ENCODE assay signal across 14 cellular contexts in the genomic region with DNA sequence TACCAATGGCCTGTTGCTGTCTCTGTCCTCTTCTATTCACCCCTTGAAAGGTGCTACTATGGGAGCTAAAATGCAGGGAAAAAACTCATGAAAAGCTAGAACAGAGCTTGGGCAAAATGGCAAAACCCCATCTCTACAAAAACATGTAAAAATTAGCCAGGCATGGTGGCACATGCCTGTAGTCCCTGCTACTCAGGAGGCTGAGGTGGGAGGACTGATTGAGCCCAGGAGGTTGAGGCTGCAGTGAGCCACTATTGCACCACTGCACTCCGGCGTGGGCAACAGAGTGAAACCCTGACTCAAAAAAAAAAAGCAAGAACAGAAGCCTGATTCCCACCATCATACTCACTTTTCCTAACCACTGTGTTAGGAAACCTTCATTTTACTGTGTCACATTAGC. TPM values are rescaled to one million over a fixed set of nuclear protein-coding genes. Genes with fewer than 3 reads are reported as not detected.
DNase-seq lines count a peak whose midpoint lies in the region; ATAC-seq and TF ChIP-seq lines count a peak whose summit lies in the region.
"Had no signal": no experiment of that assay in that cellular context is flagged by ENCODE, and none has a peak within 500 bp of the region (broad histone marks: within the 10 kb centered on the region; RNA-seq: fewer than 3 reads in every experiment).

No MANE protein-coding gene starts in this region.

- no peak for TF ChIP-seq POLR2A in esophagus muscularis mucosa (IDR thresholded peaks at IDR 0.05; ENCODE audit: low read depth)

- H3K36me3 ChIP-seq in right atrium auricular region, result peaks cover 9% of the 10 kb centered on the region
- peaks cover 0 to 1% (median 0%) of the 10 kb centered on the region in 4 donors for H3K36me3 ChIP-seq in esophagus muscularis mucosa
- H3K36me3 ChIP-seq in osteoblast (ENCODE audit: insufficient read depth, low read length), result peaks cover 14% of the 10 kb centered on the region
- H3K36me3 ChIP-seq in aorta (ENCODE audit: control insufficient read depth in 1 of 2, insufficient read depth in 2 of 2, low read length in 1 of 2), result no peaks in the 10 kb centered on the region

- WGBS in esophagus muscularis mucosa, result 83% methylated on average over 2 of the region's 2 CpGs
- WGBS in aorta, 2 donors, result 58 to 69% methylated on average over 2 of the region's 2 CpGs

- peak overlapping the region; percentile 62 for H3K4me2 ChIP-seq in osteoblast (ENCODE audit: insufficient read depth, low read length)

- H3K4me1 ChIP-seq in right atrium auricular region (peaks cover 0 to 87% of the 10 kb centered on the region in 2 donors), esophagus muscularis mucosa (peaks cover 75 to 89% (median 82%) of the 10 kb centered on the region in 4 donors), osteoblast (ENCODE audit: insufficient read depth, low read length) (peaks cover 64% of the 10 kb centered on the region), aorta (ENCODE audit: control insufficient read depth in 1 of 2, insufficient read depth in 2 of 2, low read length in 2 of 2) (peaks cover 18% of the 10 kb centered on the region in 2 donors)

- DNase-seq in right atrium auricular region (ENCODE audit: low spot score) (no peak), Right ventricle myocardium inferior (ENCODE audit: missing footprints) (no peak), esophagus muscularis mucosa (ENCODE audit: extremely low spot score) (no peak), osteoblast (ENCODE audit: insufficient read length, low spot score, missing footprints) (no peak), aorta (no peak), GM20000 (ENCODE audit: low spot score) (no peak), NAMALWA (ENCODE audit: low spot score) (no peak), NCI-H524 treated with DMSO at 0.1 percent for 48 hours (lab: John Stamatoyannopoulos, UW) (no peak)
- DNase-seq: activated CD4-positive, alpha-beta T cell treated with anti-CD3 and anti-CD28 coated beads for 36 hours; AML-193; effector memory CD4-positive, alpha-beta T cell; left colon; MV-4-11; T-cell had no signal

- TF ChIP-seq CTCF in right atrium auricular region (IDR thresholded peaks at IDR 0.05) (no peak), esophagus muscularis mucosa (IDR thresholded peaks at IDR 0.05) (no peak), osteoblast (IDR thresholded peaks at IDR 0.05; ENCODE audit: extremely low read depth, low read depth, low read length) (no peak), GM20000 (IDR thresholded peaks at IDR 0.05; ENCODE audit: extremely low read depth, missing control alignments) (no peak)

- no peaks in the 10 kb centered on the region for H3K27me3 ChIP-seq in right atrium auricular region
- no peaks in the 10 kb centered on the region for H3K27me3 ChIP-seq in esophagus muscularis mucosa
- no peaks in the 10 kb centered on the region for H3K27me3 ChIP-seq in osteoblast (ENCODE audit: insufficient read depth, low read length)
- H3K27me3 ChIP-seq in aorta (ENCODE audit: control insufficient read depth in 1 of 2, insufficient read depth in 2 of 2, low read length in 1 of 2), result no peaks in the 10 kb centered on the region

- peaks cover 92% of the 10 kb centered on the region for H3K79me2 ChIP-seq in osteoblast (ENCODE audit: insufficient read depth, low read length)

- H3K27ac ChIP-seq in right atrium auricular region (peak overlapping the region; percentile 65 to 85), esophagus muscularis mucosa (replicated peaks in 1 of 4) (peak overlapping the region; percentile 77 to 81 (median 78)), osteoblast (ENCODE audit: low read depth, low read length) (peak overlapping the region; percentile 44), aorta (ENCODE audit: low read depth in 1 of 2, low read length in 2 of 2) (peak overlapping the region; percentile 57 to 65)

- H3K9me3 ChIP-seq in right atrium auricular region, result no peaks in the 10 kb centered on the region
- no peaks in the 10 kb centered on the region for H3K9me3 ChIP-seq in esophagus muscularis mucosa
- H3K9me3 ChIP-seq in osteoblast (ENCODE audit: low read depth, low read length), result no peaks in the 10 kb centered on the region
- H3K9me3 ChIP-seq in aorta (ENCODE audit: control insufficient read depth, low read length), result no peaks in the 10 kb centered on the region

- no peak for ATAC-seq in Right ventricle myocardium inferior
- no peak for ATAC-seq in aorta (ENCODE audit: low FRiP score)

- peaks cover 82% of the 10 kb centered on the region for H4K20me1 ChIP-seq in osteoblast (ENCODE audit: insufficient read depth, low read length)

- H3K4me3 ChIP-seq in right atrium auricular region, result peak overlapping the region; percentile 27 to 32
- H3K4me3 ChIP-seq in esophagus muscularis mucosa, result no peak overlapping the region
- no peak overlapping the region for H3K4me3 ChIP-seq in osteoblast (ENCODE audit: insufficient read depth, low read length)
- H3K4me3 ChIP-seq in aorta (ENCODE audit: low read length in 2 of 2), result no peak overlapping the region

- no peak for TF ChIP-seq EP300 in esophagus muscularis mucosa (IDR thresholded peaks at IDR 0.05)

- no peak overlapping the region for H2AFZ ChIP-seq in osteoblast (ENCODE audit: low read length)

- intact Hi-C loops in Right ventricle myocardium inferior (cut with DNase I), result no loop called here
- intact Hi-C loops in esophagus muscularis mucosa (cut with DNase I), result loop anchor here (5.0 kb wide), 1 partner anchor 73 kb away; no protein-coding TSS in a partner anchor
- intact Hi-C loops in aorta (cut with DNase I), result no loop called here

RNA-seq across cellular contexts. Expression of gene MAP4, which starts 1.9 kb away (rescaled TPM):
- 100 to 1,000 TPM; 428 to 552 TPM for total RNA-seq in right atrium auricular region
- total RNA-seq in Right ventricle myocardium inferior, result 520 TPM
- total RNA-seq in esophagus muscularis mucosa, result 100 to 1,000 TPM; 239 to 338 (median 284) TPM
- 158 TPM in 2 replicates for total RNA-seq in osteoblast
- total RNA-seq in aorta, result 100 to 1,000 TPM; 356 to 467 TPM
- 100 to 1,000 TPM; 110 to 177 TPM for polyA plus RNA-seq in aorta

Comparison
In these comparisons a context has a peak if more than half of its experiments do, and no peak if none do; other contexts are left out.
1. H3K4me3 ChIP-seq: peak in right atrium auricular region (2 of 2); none in esophagus muscularis mucosa (0 of 4), osteoblast (single experiment) and aorta (0 of 2).
2. Peak in every context shown above with its lines, with median percentiles within 50 percentile points of each other: H3K27ac ChIP-seq.